7 cellular contexts compared by ENCODE assay signal in the genomic region with DNA sequence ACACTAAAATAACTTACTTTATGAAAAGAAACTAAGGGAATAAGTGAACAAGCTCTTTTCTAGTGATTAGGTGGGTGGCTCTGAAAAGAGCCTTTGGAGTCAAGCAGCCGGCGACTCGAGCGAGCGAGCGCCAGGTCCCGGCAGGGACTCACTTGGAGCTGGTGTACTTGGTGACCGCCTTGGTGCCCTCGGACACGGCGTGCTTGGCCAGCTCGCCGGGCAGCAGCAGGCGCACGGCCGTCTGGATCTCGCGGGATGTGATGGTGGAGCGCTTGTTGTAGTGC. TPM values are rescaled to one million over a fixed set of nuclear protein-coding genes. Genes with fewer than 3 reads are reported as not detected.
A peak's percentile ranks its signal among the peaks of the same experiment; 100 is the strongest.
DNase-seq lines count a peak whose midpoint lies in the region; ATAC-seq and TF ChIP-seq lines count a peak whose summit lies in the region.
"Not testable (repeated sequence)": the region's sequence is repeated elsewhere in the genome, so short reads cannot be mapped to it uniquely, and the experiment has no call there.

No MANE protein-coding gene starts in this region.

- not testable (repeated sequence) for H3K4me1 Mint-ChIP-seq in endodermal cell

- TF ChIP-seq POLR2A in NB4 (IDR thresholded peaks at IDR 0.05; ENCODE audit: extremely low read depth, insufficient read length): not testable (repeated sequence)

- H3K9ac ChIP-seq in adipocyte (ENCODE audit: low read length): peak overlapping the region; percentile 93
- H3K9ac ChIP-seq in endodermal cell (ENCODE audit: extremely low read depth, low read length, poor library complexity, severe bottlenecking): peak overlapping the region; percentile 84

- H3K9me3 ChIP-seq in adipocyte (ENCODE audit: control insufficient read depth, low read length); endodermal cell (ENCODE audit: control insufficient read depth, low read length); right atrium auricular region; mucosa of descending colon: not testable (repeated sequence)

- H3K27me3 ChIP-seq in adipocyte (replicated peaks; ENCODE audit: control insufficient read depth, insufficient read depth, low read length); endodermal cell (ENCODE audit: control insufficient read depth, insufficient read depth, low read length, poor library complexity, severe bottlenecking); right atrium auricular region: not testable (repeated sequence)

- H3K27me3 Mint-ChIP-seq in endodermal cell (ENCODE audit: insufficient read depth): not testable (repeated sequence)

- not testable (repeated sequence) for DNase-seq in NB4 (ENCODE audit: low read depth); adipocyte (ENCODE audit: low read depth); mucosa of descending colon
- DNase-seq in endodermal cell (peak; percentile 47), right atrium auricular region (ENCODE audit: low spot score) (peak; percentile 60)

- peak overlapping the region; percentile 98 for H3K27ac ChIP-seq in endodermal cell (ENCODE audit: low read depth, low read length)
- peak overlapping the region; percentile 95 to 99 for H3K27ac ChIP-seq in right atrium auricular region
- H3K27ac ChIP-seq in skin epidermis: peak overlapping the region; percentile 20 to 97 (median 93)

- H3K4me3 ChIP-seq in GM12875 (ENCODE audit: low read depth, low read length) (peak overlapping the region; percentile 53), NB4 (ENCODE audit: low read depth, low read length) (peak overlapping the region; percentile 80), adipocyte (ENCODE audit: low read length) (peak overlapping the region; percentile 95), endodermal cell (ENCODE audit: low read length) (peak overlapping the region; percentile 89), right atrium auricular region (peak overlapping the region; percentile 66 to 78), mucosa of descending colon (peak overlapping the region; percentile 52), skin epidermis (peak overlapping the region; percentile 56 to 76 (median 61))

- not testable (repeated sequence) for H3K9me3 Mint-ChIP-seq in endodermal cell

- H3K36me3 ChIP-seq in adipocyte (ENCODE audit: control insufficient read depth, insufficient read depth, low read length, severe bottlenecking); endodermal cell (ENCODE audit: control insufficient read depth, insufficient read depth, low read length); right atrium auricular region; mucosa of descending colon (ENCODE audit: low read depth): not testable (repeated sequence)

- ATAC-seq in mucosa of descending colon: peak; percentile 1

- H3K36me3 Mint-ChIP-seq in endodermal cell (ENCODE audit: low read depth): not testable (repeated sequence)

- TF ChIP-seq CTCF in GM12875 (IDR thresholded peaks at IDR 0.05; ENCODE audit: borderline replicate concordance, insufficient read depth, low read depth, low read length); NB4 (IDR thresholded peaks at IDR 0.05; ENCODE audit: low read depth, low read length); endodermal cell (conservative IDR thresholded peaks at IDR 0.05); right atrium auricular region (IDR thresholded peaks at IDR 0.05); mucosa of descending colon (IDR thresholded peaks at IDR 0.05): not testable (repeated sequence)

- H3K4me1 ChIP-seq in adipocyte (ENCODE audit: control insufficient read depth, insufficient read depth, low read length) (peaks cover 24% of the 10 kb centered on the region), right atrium auricular region (peaks cover 0 to 19% of the 10 kb centered on the region in 2 donors), mucosa of descending colon (ENCODE audit: low read depth) (peaks cover 12% of the 10 kb centered on the region)
- not testable (repeated sequence) for H3K4me1 ChIP-seq in endodermal cell (ENCODE audit: control insufficient read depth, insufficient read depth, low read length)

- H3K4me3 Mint-ChIP-seq in endodermal cell: not testable (repeated sequence)

- H3K27ac Mint-ChIP-seq in endodermal cell: not testable (repeated sequence)

- intact Hi-C loops in mucosa of descending colon (cut with DNase I, micrococcal nuclease): not testable (repeated sequence)

- WGBS in endodermal cell (ENCODE audit: insufficient coverage in 1 of 2, insufficient read length in 1 of 2), 2 experiments: 0% methylated on average over 7 to 19 of the region's 19 CpGs

RNA-seq across cellular contexts. Expression of a gene that starts 13.3 kb away (rescaled TPM):
- total RNA-seq in endodermal cell (10 to 100 TPM; 10.2 to 14.7 TPM), right atrium auricular region (10 to 100 TPM; 26.3 to 28.0 TPM), mucosa of descending colon (10 to 100 TPM; 10.7 to 18.1 (median 13.2) TPM)
- 4.1 TPM for polyA plus RNA-seq in endodermal cell (2013, experiment 1 of 2)
- polyA plus RNA-seq in endodermal cell (2013, experiment 2 of 2): 3.6 TPM

RNA-seq across cellular contexts. Expression of a gene that starts 31.6 kb away (rescaled TPM):
- 10 to 100 TPM; 25.6 to 26.2 TPM for total RNA-seq in endodermal cell
- 36.6 TPM for polyA plus RNA-seq in endodermal cell (2013, experiment 1 of 2)
- polyA plus RNA-seq in endodermal cell (2013, experiment 2 of 2): 31.9 TPM
- total RNA-seq in right atrium auricular region: 1 to 10 TPM; 1.0 to 6.3 TPM
- total RNA-seq in mucosa of descending colon: 1 to 10 TPM in 2 of 3 donors, under 1 TPM in 1; 0.69 to 7.6 (median 1.7) TPM

RNA-seq across cellular contexts. Expression of a gene that starts 41.5 kb away (rescaled TPM):
- total RNA-seq in endodermal cell: 10 to 100 TPM; 85.8 to 93.8 TPM
- polyA plus RNA-seq in endodermal cell (2013, experiment 1 of 2): 78.1 TPM
- 64.5 TPM for polyA plus RNA-seq in endodermal cell (2013, experiment 2 of 2)
- total RNA-seq in right atrium auricular region: 10 to 100 TPM in 1 of 2 donors, 1 to 10 TPM in 1; 5.7 to 12.3 TPM
- total RNA-seq in mucosa of descending colon: 10 to 100 TPM; 60.7 to 67.4 (median 64.2) TPM

RNA-seq across cellular contexts. Expression of a gene that starts 50.6 kb away (rescaled TPM):
- 1 to 10 TPM; 4.7 to 6.6 TPM for total RNA-seq in endodermal cell
- 9.5 TPM for polyA plus RNA-seq in endodermal cell (2013, experiment 1 of 2)
- polyA plus RNA-seq in endodermal cell (2013, experiment 2 of 2): 8.2 TPM
- total RNA-seq in right atrium auricular region: 1 to 10 TPM; 1.6 to 9.6 TPM
- 100 to 1,000 TPM; 151 to 409 (median 217) TPM for total RNA-seq in mucosa of descending colon

Comparison
In these comparisons a context has a peak if more than half of its experiments do, and no peak if none do; other contexts are left out.
1. RNA of a gene that starts 41.5 kb away (total RNA-seq): 85.8 to 93.8 TPM in endodermal cell and 60.7 to 67.4 TPM in mucosa of descending colon; 5.7 to 12.3 TPM in right atrium auricular region; every median in the first group is over 4 times any median in the second.
2. Peak in every context shown above with its lines, with median percentiles within 50 percentile points of each other: H3K4me3 ChIP-seq and H3K27ac ChIP-seq.